In genomic region chr14:95707327-95707726, GRCh38 we compare ENCODE assay signal across 30 cellular contexts. TPM values are rescaled to one million over a fixed set of nuclear protein-coding genes. Genes with fewer than 3 reads are reported as not detected.
DNase-seq lines count a peak whose midpoint lies in the region; ATAC-seq, FAIRE-seq and TF ChIP-seq lines count a peak whose summit lies in the region.
"Had no signal": no experiment of that assay in that cellular context is flagged by ENCODE, and none has a peak within 500 bp of the region (broad histone marks: within the 10 kb centered on the region; RNA-seq: fewer than 3 reads in every experiment).

No MANE protein-coding gene starts in this region.

- H3K36me3 ChIP-seq in GM12878 (ENCODE audit: control insufficient read depth in 2 of 2, insufficient read depth in 2 of 2, low read length in 1 of 2) = peaks cover 0 to 13% of the 10 kb centered on the region in 2 experiments; a peak in 2 of 4 replicates

- RAD21 ChIA-PET in GM12878 (lab: Charles Lee; ENCODE audit: unreplicated experiment) = no interaction called here

- H3K4me1 Mint-ChIP-seq in stimulated activated naive CD8-positive, alpha-beta T cell treated with anti-CD3 and anti-CD28 coated beads, Interleukin-15, Interleukin-2, amounts not matched to agents 100 ng/mL and 50 ng/mL, for 24 hours (ENCODE audit: low read depth) = peaks cover 11% of the 10 kb centered on the region
- H3K4me1 Mint-ChIP-seq in naive thymus-derived CD8-positive, alpha-beta T cell = peaks cover 0 to 51% (median 0%) of the 10 kb centered on the region in 4 donors

- H3K27ac ChIP-seq in GM12878 (ENCODE audit: control insufficient read depth, insufficient read depth) = no peak overlapping the region
- H3K27ac ChIP-seq: RWPE1 had no signal

- peaks cover 16% of the 10 kb centered on the region for H3K4me1 ChIP-seq in GM12878 (ENCODE audit: control insufficient read depth, insufficient read depth, low read length)

- TF ChIP-seq CTCF in GM12878 (IDR thresholded peaks at IDR 0.05 in 2 of 3, conservative IDR thresholded peaks at IDR 0.05 in 1 of 3; ENCODE audit: control insufficient read depth in 2 of 3, extremely low read depth in 1 of 3, insufficient read depth in 1 of 3, low read depth in 3 of 3, low read length in 3 of 3) = no peak

- BruUV-seq in GM12878 (replicated peaks; lab: Mats Ljungman, UMichigan) = no TSS peak

- no peaks in the 10 kb centered on the region for H4K20me1 ChIP-seq in GM12878 (ENCODE audit: control insufficient read depth, insufficient read depth)

- SMC1A ChIA-PET in GM12878 (lab: Charles Lee; ENCODE audit: uncharacterized antibody, unreplicated experiment) = no interaction called here

- ATAC-seq in stimulated activated naive CD8-positive, alpha-beta T cell treated with anti-CD3 and anti-CD28 coated beads, Interleukin-15, Interleukin-2, amounts not matched to agents 100 U/mL and 50 U/mL, for 24 hours = no peak
- ATAC-seq in GM12878 = no peak
- ATAC-seq in HG03342 (IDR thresholded peaks at IDR 0.05; ENCODE audit: unreplicated experiment) = no peak
- no peak for ATAC-seq in naive thymus-derived CD8-positive, alpha-beta T cell
- no peak for ATAC-seq in Right ventricle myocardium superior (ENCODE audit: poor library complexity)
- ATAC-seq: HCT116, T-cell had no signal

- no peak overlapping the region for H3K4me3 Mint-ChIP-seq in stimulated activated naive CD8-positive, alpha-beta T cell treated with anti-CD3 and anti-CD28 coated beads, Interleukin-15, Interleukin-2, amounts not matched to agents 100 ng/mL and 50 ng/mL, for 24 hours
- no peak overlapping the region for H3K4me3 Mint-ChIP-seq in naive thymus-derived CD8-positive, alpha-beta T cell
- H3K4me3 Mint-ChIP-seq: IgD-negative memory B cell; T-cell; T-helper 2 cell treated with Interferon-gamma antibody and Interleukin-4, amounts not matched to agents 5 μg/mL and 100 μg/mL, for 36 hours had no signal

- TF ChIP-seq EP300 in GM12878 (IDR thresholded peaks at IDR 0.05; ENCODE audit: borderline replicate concordance in 1 of 2, control insufficient read depth in 1 of 2, low read depth in 2 of 2, low read length in 2 of 2) = no peak

- peaks cover 36% of the 10 kb centered on the region for H3K27me3 Mint-ChIP-seq in stimulated activated naive CD8-positive, alpha-beta T cell treated with anti-CD3 and anti-CD28 coated beads, Interleukin-15, Interleukin-2, amounts not matched to agents 100 ng/mL and 50 ng/mL, for 24 hours
- H3K27me3 Mint-ChIP-seq in naive thymus-derived CD8-positive, alpha-beta T cell = peaks cover 22 to 48% (median 43%) of the 10 kb centered on the region in 5 donors

- H2AFZ ChIP-seq in GM12878 (ENCODE audit: control insufficient read depth, low read depth, low read length) = peak overlapping the region; percentile 23; the same call in 1 of the 2 replicates

- peaks cover 9% of the 10 kb centered on the region for H3K79me2 ChIP-seq in GM12878 (ENCODE audit: control insufficient read depth, insufficient read depth, low read length)

- POLR2A ChIA-PET in GM12878 (lab: Charles Lee) = no interaction called here
- POLR2A ChIA-PET in naive thymus-derived CD8-positive, alpha-beta T cell (lab: Charles Lee) = no interaction called here

- H3K4me2 ChIP-seq in GM12878 (ENCODE audit: control insufficient read depth, insufficient read depth) = 0 out of 2 replicates have a peak overlapping the region, but pooled peaks have one; percentile 18
- H3K4me2 ChIP-seq: SK-N-SH had no signal

- no peak for TF ChIP-seq RAD21 in GM12878 (IDR thresholded peaks at IDR 0.05; ENCODE audit: insufficient read depth, low read depth, low read length)

- H3K4me3 ChIP-seq in GM12878 = no peak overlapping the region

- 30% methylated on average over 5 of the region's 5 CpGs for WGBS in GM12878 (ENCODE audit: insufficient coverage, insufficient replicate concordance, low lambda C conversion rate, missing lambda C conversion rate)

- no peaks in the 10 kb centered on the region for H3K9me3 Mint-ChIP-seq in stimulated activated naive CD8-positive, alpha-beta T cell treated with anti-CD3 and anti-CD28 coated beads, Interleukin-15, Interleukin-2, amounts not matched to agents 100 ng/mL and 50 ng/mL, for 24 hours
- H3K9me3 Mint-ChIP-seq in naive thymus-derived CD8-positive, alpha-beta T cell = no peaks in the 10 kb centered on the region
- H3K9me3 Mint-ChIP-seq: T-cell; T-helper 2 cell treated with Interferon-gamma antibody and Interleukin-4, amounts not matched to agents 5 μg/mL and 100 μg/mL, for 36 hours had no signal

- intact Hi-C loops in GM12878 (cut with micrococcal nuclease; ENCODE audit: unreplicated experiment) (no loop called here), Right ventricle myocardium superior (cut with DNase I) (no loop called here)

- FAIRE-seq in GM12878 (lab: Jason Lieb, UNC) = no peak
- FAIRE-seq: H1 had no signal

- no peak for DNase-seq in stimulated activated naive CD8-positive, alpha-beta T cell treated with anti-CD3 and anti-CD28 coated beads, Interleukin-15, Interleukin-2, amounts not matched to agents 100 U/mL and 50 U/mL, for 24 hours
- DNase-seq in NAMALWA (ENCODE audit: low spot score) (peak; percentile 69), GM12878 (ENCODE audit: low read depth, low spot score) (no peak), cerebellar cortex (ENCODE audit: low spot score) (no peak), Right ventricle myocardium superior (no peak)
- no peak for DNase-seq in naive thymus-derived CD8-positive, alpha-beta T cell
- DNase-seq: AML-193, EL, GF-D8, Kasumi-1, NCI-H1105 treated with DMSO at 0.1 percent for 48 hours, NCI-H1694, NCI-H2081, NCI-H2171, NCI-H345, NCI-H524 treated with DMSO at 0.1 percent for 48 hours, NCI-H82, SIG-M5, SK-N-SH, T-cell had no signal

- H3K9me3 ChIP-seq in GM12878 (replicated peaks; ENCODE audit: control insufficient read depth, insufficient read depth, low read length) = no peaks in the 10 kb centered on the region
- H3K9me3 ChIP-seq: SK-N-SH had no signal

- peak overlapping the region; percentile 45 for H3K27ac Mint-ChIP-seq in stimulated activated naive CD8-positive, alpha-beta T cell treated with anti-CD3 and anti-CD28 coated beads, Interleukin-15, Interleukin-2, amounts not matched to agents 100 ng/mL and 50 ng/mL, for 24 hours
- H3K27ac Mint-ChIP-seq in naive thymus-derived CD8-positive, alpha-beta T cell = peak overlapping the region in 1 of 10 donors; percentile 23
- H3K27ac Mint-ChIP-seq: IgD-negative memory B cell; T-cell; T-helper 2 cell treated with Interferon-gamma antibody and Interleukin-4, amounts not matched to agents 5 μg/mL and 100 μg/mL, for 36 hours had no signal

- no peaks in the 10 kb centered on the region for H3K27me3 ChIP-seq in GM12878 (replicated peaks in 1 of 2; ENCODE audit: control insufficient read depth in 2 of 2, insufficient read depth in 2 of 2, low read length in 1 of 2)

- no peak for TF ChIP-seq POLR2A in GM12878 (IDR thresholded peaks at IDR 0.05; ENCODE audit: low read depth, low read length)

- CTCF ChIA-PET in GM12878 (lab: Yijun Ruan, JAX) = no interaction called here

- in situ Hi-C loops in GM12878 (cut with MboI) = no loop called here

- no peaks in the 10 kb centered on the region for H3K36me3 Mint-ChIP-seq in stimulated activated naive CD8-positive, alpha-beta T cell treated with anti-CD3 and anti-CD28 coated beads, Interleukin-15, Interleukin-2, amounts not matched to agents 100 ng/mL and 50 ng/mL, for 24 hours (ENCODE audit: low read depth)
- H3K36me3 Mint-ChIP-seq in naive thymus-derived CD8-positive, alpha-beta T cell = no peaks in the 10 kb centered on the region
- H3K36me3 Mint-ChIP-seq: T-cell had no signal

- no peak overlapping the region for H3K9ac ChIP-seq in GM12878 (ENCODE audit: control insufficient read depth, insufficient read depth, low read length)
- H3K9ac ChIP-seq: SK-N-SH had no signal

RNA-seq across cellular contexts. Expression of gene TCL1A, which starts 6.6 kb away (rescaled TPM):
- 0.61 and 1.5 TPM in 2 replicates for total RNA-seq in GM12878 (2013; cell fraction: nucleolus; rRNA removed)
- total RNA-seq in GM12878 (2014; rRNA removed) (228 and 246 TPM in 2 replicates), GM12878 (2014; rRNA removed; fragmentation: Illumina TruSeq; extraction: Trizol) (90.1 and 93.6 TPM in 2 replicates), GM12878 (2021) (108 and 109 TPM in 2 replicates), Right ventricle myocardium superior (not detected)
- polyA plus RNA-seq in GM12878 (2011; ENCODE audit: low read depth) = 47.1 TPM
- polyA plus RNA-seq in GM12878 (2011; rRNA removed) (3.1 and 5.9 TPM in 2 replicates), GM12878 (2014; fragmentation: Illumina TruSeq; extraction: Trizol) (94.1 and 126 TPM in 2 replicates), GM12878 (2014; fragmentation: Nextera tagmentation; extraction: Ambion mirVana) (10 to 100 TPM; 36.5 to 51.6 TPM), GM12878 (2014; rRNA removed) (250 and 283 TPM in 2 replicates), GM12878 (2016; fragmentation: Nextera tagmentation; extraction: Ambion mirVana) (100 to 1,000 TPM; 118 to 133 TPM)
- 13.4 and 16.6 TPM in 2 replicates for polyA plus RNA-seq in GM12878 (2011; cell fraction: cytosol; rRNA removed)
- polyA plus RNA-seq in GM12878 (2011; cell fraction: nucleus; rRNA removed) = 5.7 and 6.7 TPM in 2 replicates
- 79.6 and 105 TPM in 2 replicates for polyA plus RNA-seq in GM12878 (2012)
- polyA minus RNA-seq in GM12878 (2011; rRNA and poly(A)+ RNA removed) = 6.7 and 13.0 TPM in 2 replicates
- 2.0 and 3.0 TPM in 2 replicates for polyA minus RNA-seq in GM12878 (2011; cell fraction: cytosol; rRNA and poly(A)+ RNA removed)
- 1.3 and 1.6 TPM in 2 replicates for polyA minus RNA-seq in GM12878 (2011; cell fraction: nucleus; rRNA and poly(A)+ RNA removed)
- 10 to 100 TPM; 22.2 to 23.8 TPM for total RNA-seq in naive thymus-derived CD8-positive, alpha-beta T cell
- 1 to 10 TPM in 1 of 3 donors, under 1 TPM in 2; 0.10 to 1.2 (median 0.84) TPM for polyA plus RNA-seq in naive thymus-derived CD8-positive, alpha-beta T cell
- total RNA-seq: A172, MCF 10A had no signal
- polyA plus RNA-seq: AG04450, SK-N-SH had no signal

RNA-seq across cellular contexts. Expression of gene TCL1B, which starts 21.1 kb away (rescaled TPM):
- not detected in 2 replicates for total RNA-seq in GM12878 (2013; cell fraction: nucleolus; rRNA removed)
- total RNA-seq in GM12878 (2014; rRNA removed) = 0.11 TPM in 2 replicates
- not detected in 2 replicates for total RNA-seq in GM12878 (2014; rRNA removed; fragmentation: Illumina TruSeq; extraction: Trizol)
- total RNA-seq in GM12878 (2021) = not detected in 2 replicates
- 0.64 TPM for polyA plus RNA-seq in GM12878 (2011; ENCODE audit: low read depth)
- polyA plus RNA-seq in GM12878 (2011; rRNA removed) = not detected in 2 replicates
- polyA plus RNA-seq in GM12878 (2011; cell fraction: cytosol; rRNA removed) = not detected in 2 replicates
- not detected in 2 replicates for polyA plus RNA-seq in GM12878 (2011; cell fraction: nucleus; rRNA removed)
- polyA plus RNA-seq in GM12878 (2012) = 0.88 and 0.91 TPM in 2 replicates
- 0.10 TPM in 1 of 2 replicates, not detected in the other for polyA plus RNA-seq in GM12878 (2014; fragmentation: Illumina TruSeq; extraction: Trizol)
- polyA plus RNA-seq in GM12878 (2014; fragmentation: Nextera tagmentation; extraction: Ambion mirVana) = under 1 TPM; 0.15 to 0.18 TPM
- not detected in 2 replicates for polyA plus RNA-seq in GM12878 (2014; rRNA removed)
- not detected for polyA plus RNA-seq in GM12878 (2016; fragmentation: Nextera tagmentation; extraction: Ambion mirVana)
- polyA minus RNA-seq in GM12878 (2011; rRNA and poly(A)+ RNA removed) = not detected in 2 replicates
- not detected in 2 replicates for polyA minus RNA-seq in GM12878 (2011; cell fraction: cytosol; rRNA and poly(A)+ RNA removed)
- polyA minus RNA-seq in GM12878 (2011; cell fraction: nucleus; rRNA and poly(A)+ RNA removed) = not detected in 2 replicates
- under 1 TPM; 0.33 to 0.47 TPM for total RNA-seq in naive thymus-derived CD8-positive, alpha-beta T cell
- not detected for polyA plus RNA-seq in naive thymus-derived CD8-positive, alpha-beta T cell
- total RNA-seq in Right ventricle myocardium superior = not detected
- total RNA-seq: A172, MCF 10A had no signal
- polyA plus RNA-seq: AG04450, IgD-negative memory B cell, SK-N-SH had no signal
